Comparison of ENCODE assay signal across 13 cellular contexts in the genomic region with DNA sequence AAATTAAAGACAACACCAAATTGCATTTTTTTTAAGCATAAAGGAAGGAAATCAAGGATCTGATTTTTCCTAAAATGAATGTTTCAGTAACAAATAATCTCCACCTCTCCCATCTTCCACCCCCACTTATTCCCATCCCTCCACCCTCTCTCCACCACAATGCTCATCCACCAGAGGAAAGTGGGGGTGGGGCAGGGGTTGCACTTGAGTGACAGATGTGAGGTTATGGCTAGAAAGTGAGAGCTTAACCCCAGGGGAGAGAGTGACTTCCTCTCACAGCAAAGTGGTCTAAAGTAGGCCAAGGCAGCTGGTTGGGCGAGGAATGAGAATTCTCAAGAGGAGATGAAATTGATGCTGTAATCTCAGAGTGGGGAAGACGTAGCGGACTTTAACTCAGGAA.
DNase-seq lines count a peak whose midpoint lies in the region; ATAC-seq, FAIRE-seq and TF ChIP-seq lines count a peak whose summit lies in the region.
"Had no signal": no experiment of that assay in that cellular context is flagged by ENCODE, and none has a peak within 500 bp of the region (broad histone marks: within the 10 kb centered on the region; RNA-seq: fewer than 3 reads in every experiment).

No MANE protein-coding gene starts in this region.

- H2AFZ ChIP-seq in GM12878 (ENCODE audit: control insufficient read depth, low read depth, low read length) (no peak overlapping the region), mammary epithelial cell (ENCODE audit: low read depth, low read length) (no peak overlapping the region)

- WGBS in GM12878 (ENCODE audit: insufficient coverage, insufficient replicate concordance, low lambda C conversion rate, missing lambda C conversion rate), result 20% methylated on average over 3 of the region's 3 CpGs
- WGBS in mammary epithelial cell (ENCODE audit: low coverage, missing lambda C conversion rate), result 96% methylated on average over 3 of the region's 3 CpGs

- SMC1A ChIA-PET in GM12878 (lab: Charles Lee; ENCODE audit: uncharacterized antibody, unreplicated experiment), result interaction anchor here (3.8 kb wide), 1 partner anchor 11 kb away, joined by 16 read pairs; no protein-coding TSS in a partner anchor

- TF ChIP-seq RAD21 in GM12878 (IDR thresholded peaks at IDR 0.05; ENCODE audit: insufficient read depth, low read depth, low read length), result no peak

- H3K9ac ChIP-seq in BLaER1 (no peak overlapping the region), GM12878 (ENCODE audit: control insufficient read depth, insufficient read depth, low read length) (no peak overlapping the region), mammary epithelial cell (ENCODE audit: insufficient read depth, low read length) (no peak overlapping the region)

- ATAC-seq in GM19351 (IDR thresholded peaks at IDR 0.05; ENCODE audit: unreplicated experiment) (peak; percentile 83), HG03565 (IDR thresholded peaks at IDR 0.05; ENCODE audit: unreplicated experiment) (peak; percentile 73), GM12878 (peak; percentile 54), GM18870 (IDR thresholded peaks at IDR 0.05; ENCODE audit: unreplicated experiment) (no peak)
- ATAC-seq: natural killer cell treated with Interleukin-12 subunit alpha and Interleukin-12 subunit beta and Interleukin-15 and Interleukin-18, amount 100 ng/mL, for 72 hours had no signal

- DNase-seq in GM12878 (ENCODE audit: low read depth, low spot score), result no peak
- no peak for DNase-seq in activated effector memory CD4-positive, alpha-beta T cell treated with anti-CD3 and anti-CD28 coated beads, Interleukin-2, amount 50 U/mL, for 16 hours
- DNase-seq in mucosa of gallbladder (ENCODE audit: low spot score), result no peak
- no peak for DNase-seq in mammary epithelial cell
- DNase-seq: activated naive CD4-positive, alpha-beta T cell treated with Interleukin-2 at 50 U/mL for 16 hours; stimulated activated CD4-positive, alpha-beta T cell treated with anti-CD3 and anti-CD28 coated beads, Interleukin-2, amount 100 ng/mL, for 24 hours; thyroid gland had no signal

- RAD21 ChIA-PET in GM12878 (lab: Charles Lee; ENCODE audit: unreplicated experiment), result no interaction called here

- in situ Hi-C loops in GM12878 (cut with MboI), result no loop called here
- in situ Hi-C loops in mammary epithelial cell (cut with MboI; ENCODE audit: low sequenced_read_pairs in 2 of 2), result loop anchor here in 1 of 2 donors (25.0 kb wide), 1 partner anchor 536 kb away; no protein-coding TSS in a partner anchor

- FAIRE-seq in GM12878 (lab: Jason Lieb, UNC), result peak; percentile 18

- H3K27me3 ChIP-seq in BLaER1 (no peaks in the 10 kb centered on the region), GM12878 (replicated peaks in 1 of 2; ENCODE audit: control insufficient read depth in 2 of 2, insufficient read depth in 2 of 2, low read length in 1 of 2) (no peaks in the 10 kb centered on the region), mammary epithelial cell (ENCODE audit: insufficient read depth, low read length) (no peaks in the 10 kb centered on the region)
- H3K27me3 ChIP-seq: thyroid gland had no signal

- POLR2A ChIA-PET in GM12878 (lab: Charles Lee), result interaction anchor here (0.7 kb wide), 1 partner anchor 128 kb away, joined by 4 read pairs; no protein-coding TSS in a partner anchor

- no peak for TF ChIP-seq EP300 in GM12878 (IDR thresholded peaks at IDR 0.05; ENCODE audit: borderline replicate concordance in 1 of 2, control insufficient read depth in 1 of 2, low read depth in 2 of 2, low read length in 2 of 2)

- H3K27ac ChIP-seq in BLaER1 (peak overlapping the region; percentile 70), GM12878 (ENCODE audit: control insufficient read depth, insufficient read depth) (no peak overlapping the region), mammary epithelial cell (ENCODE audit: insufficient read depth, low read depth, low read length) (no peak overlapping the region)
- H3K27ac ChIP-seq: RWPE1, thyroid gland had no signal

- H3K4me3 ChIP-seq in BLaER1 (no peak overlapping the region), GM12878 (no peak overlapping the region), mammary epithelial cell (replicated peaks in 1 of 3; ENCODE audit: insufficient read depth in 1 of 3, low read depth in 2 of 3, low read length in 3 of 3) (no peak overlapping the region)
- H3K4me3 ChIP-seq: thyroid gland had no signal

- BruUV-seq in GM12878 (replicated peaks; lab: Mats Ljungman, UMichigan) (no TSS peak), mammary epithelial cell (replicated peaks; lab: Mats Ljungman, UMichigan) (no TSS peak)

- H3K9me3 ChIP-seq in BLaER1 (peaks cover 14% of the 10 kb centered on the region), GM12878 (replicated peaks; ENCODE audit: control insufficient read depth, insufficient read depth, low read length) (peaks cover 2% of the 10 kb centered on the region; the same call in 2 of the 3 replicates), mammary epithelial cell (replicated peaks; ENCODE audit: insufficient read depth, low read length) (no peaks in the 10 kb centered on the region)
- H3K9me3 ChIP-seq: thyroid gland had no signal

- TF ChIP-seq CTCF in GM12878 (IDR thresholded peaks at IDR 0.05 in 2 of 3, conservative IDR thresholded peaks at IDR 0.05 in 1 of 3; ENCODE audit: control insufficient read depth in 2 of 3, extremely low read depth in 1 of 3, insufficient read depth in 1 of 3, low read depth in 3 of 3, low read length in 3 of 3), result no peak
- TF ChIP-seq CTCF in mammary epithelial cell (conservative IDR thresholded peaks at IDR 0.05 in 1 of 2, IDR thresholded peaks at IDR 0.05 in 1 of 2; ENCODE audit: extremely low read depth in 1 of 2, insufficient read depth in 1 of 2, low read depth in 1 of 2, low read length in 2 of 2), result no peak

- H3K4me2 ChIP-seq in BLaER1 (peak overlapping the region; percentile 82), GM12878 (ENCODE audit: control insufficient read depth, insufficient read depth) (peak overlapping the region; percentile 12; the same call in 1 of the 2 replicates), mammary epithelial cell (ENCODE audit: insufficient read depth, low read depth, low read length) (no peak overlapping the region)

- intact Hi-C loops in GM12878 (cut with micrococcal nuclease; ENCODE audit: unreplicated experiment), result no loop called here
- intact Hi-C loops in mammary epithelial cell (cut with micrococcal nuclease), result no loop called here

- H4K20me1 ChIP-seq in BLaER1 (no peaks in the 10 kb centered on the region), GM12878 (ENCODE audit: control insufficient read depth, insufficient read depth) (no peaks in the 10 kb centered on the region), mammary epithelial cell (ENCODE audit: insufficient read depth, low read length) (no peaks in the 10 kb centered on the region)

- no peak for TF ChIP-seq POLR2A in GM12878 (IDR thresholded peaks at IDR 0.05; ENCODE audit: low read depth, low read length)

- dilution Hi-C loops in mammary epithelial cell (cut with HindIII; ENCODE audit: low sequenced_read_pairs), result no loop called here

- CTCF ChIA-PET in GM12878 (lab: Yijun Ruan, JAX), result interaction anchor here (0.6 to 3.1 kb wide), 4 partner anchors 10 to 244 kb away, joined by 3 to 19 read pairs (median 4); no protein-coding TSS in a partner anchor
- CTCF ChIA-PET in mammary epithelial cell (lab: Charles Lee; ENCODE audit: low non-redundant PET), result no interaction called here

- H3K36me3 ChIP-seq in BLaER1 (no peaks in the 10 kb centered on the region), GM12878 (ENCODE audit: control insufficient read depth in 2 of 2, insufficient read depth in 2 of 2, low read length in 1 of 2) (no peaks in the 10 kb centered on the region), mammary epithelial cell (ENCODE audit: insufficient read depth, low read length) (no peaks in the 10 kb centered on the region)
- H3K36me3 ChIP-seq: thyroid gland had no signal

- no peaks in the 10 kb centered on the region for H3K79me2 ChIP-seq in GM12878 (ENCODE audit: control insufficient read depth, insufficient read depth, low read length)
- H3K79me2 ChIP-seq in mammary epithelial cell (ENCODE audit: insufficient read depth, low read length), result no peaks in the 10 kb centered on the region

- H3K4me1 ChIP-seq in BLaER1 (peaks cover 47% of the 10 kb centered on the region), GM12878 (ENCODE audit: control insufficient read depth, insufficient read depth, low read length) (peaks cover 7% of the 10 kb centered on the region), mammary epithelial cell (ENCODE audit: insufficient read depth, low read length) (no peaks in the 10 kb centered on the region)

TF ChIP-seq in GM12878, 131 proteins besides CTCF, POLR2A, EP300 and RAD21 (continues in another document):
- TF ChIP-seq NFIC (IDR thresholded peaks at IDR 0.05; ENCODE audit: low read depth, low read length), result peak; percentile 21; the same call in 1 of the 2 replicates
- TF ChIP-seq SPI1 (IDR thresholded peaks at IDR 0.05; ENCODE audit: borderline replicate concordance, insufficient read depth, low read depth, low read length), result peak; percentile 68; the same call in 1 of the 2 replicates
- TF ChIP-seq IKZF2 (IDR thresholded peaks at IDR 0.05), result 0 out of 4 replicates have a peak, but pooled peaks of 1 of the 2 experiments have one; percentile 11
- TF ChIP-seq PBX3 (IDR thresholded peaks at IDR 0.05; ENCODE audit: insufficient replicate concordance, low read depth, low read length), result peak; percentile 78
- TF ChIP-seq MEF2B (IDR thresholded peaks at IDR 0.05; ENCODE audit: partially characterized antibody, poor library complexity, severe bottlenecking), result peak; percentile 82
- no peak for TF ChIP-seq SREBF2 (IDR thresholded peaks at IDR 0.05; ENCODE audit: low read length)
- TF ChIP-seq PKNOX1 (IDR thresholded peaks at IDR 0.05), result peak; percentile 90
- TF ChIP-seq IKZF1 (conservative IDR thresholded peaks at IDR 0.05), result no peak
- TF ChIP-seq RUNX3 (IDR thresholded peaks at IDR 0.05; ENCODE audit: low read length), result peak; percentile 64
